1 cellular context compared by ENCODE assay signal in genomic region chr11:61087426-61088119, GRCh38.
A peak's percentile ranks its signal among the peaks of the same experiment; 100 is the strongest.
TF ChIP-seq lines count a peak whose summit lies in the region.

No MANE protein-coding gene starts in this region.

TF ChIP-seq in GM12878, 131 proteins besides CTCF, POLR2A, EP300 and RAD21:
- TF ChIP-seq PRDM15 (CRISPR knock-in tag; IDR thresholded peaks at IDR 0.05) (no peak), CREB1 (IDR thresholded peaks at IDR 0.05; ENCODE audit: low read depth) (0 out of 2 replicates have a peak, but pooled peaks have one; percentile 36), EED (IDR thresholded peaks at IDR 0.05; ENCODE audit: low read depth) (no peak), MEF2A (IDR thresholded peaks at IDR 0.05; ENCODE audit: insufficient read depth, low read depth, low read length) (no peak), CHD2 (IDR thresholded peaks at IDR 0.05; ENCODE audit: borderline replicate concordance, low read depth, low read length) (no peak)
